In genomic region chr3:150090006-150090405, GRCh38 we compare ENCODE assay signal across 14 cellular contexts.
DNase-seq lines count a peak whose midpoint lies in the region; ATAC-seq, FAIRE-seq and TF ChIP-seq lines count a peak whose summit lies in the region.
"Had no signal": no experiment of that assay in that cellular context is flagged by ENCODE, and none has a peak within 500 bp of the region (broad histone marks: within the 10 kb centered on the region; RNA-seq: fewer than 3 reads in every experiment).

No MANE protein-coding gene starts in this region.

- RAD21 ChIA-PET in GM12878 (lab: Charles Lee; ENCODE audit: unreplicated experiment), result interaction anchor here (1.1 to 2.0 kb wide), 3 partner anchors 25 to 123 kb away, joined by 3 to 4 read pairs (median 4); no protein-coding TSS in a partner anchor

- H3K23ac ChIP-seq in IMR-90 (ENCODE audit: low read depth, low read length), result no peak overlapping the region

- H2BK5ac ChIP-seq in IMR-90 (ENCODE audit: low read depth, low read length, poor library complexity, severe bottlenecking), result no peak overlapping the region

- H3K4me1 ChIP-seq in IMR-90 (ENCODE audit: control insufficient read depth, insufficient read depth, low read length) (peaks cover 10% of the 10 kb centered on the region), GM12878 (ENCODE audit: control insufficient read depth, insufficient read depth, low read length) (no peaks in the 10 kb centered on the region), osteoblast (ENCODE audit: insufficient read depth, low read length) (peaks cover 30% of the 10 kb centered on the region)

- H3K36me3 ChIP-seq in IMR-90 (ENCODE audit: control insufficient read depth, insufficient read depth, low read length), result no peaks in the 10 kb centered on the region
- H3K36me3 ChIP-seq in GM12878 (ENCODE audit: control insufficient read depth in 2 of 2, insufficient read depth in 2 of 2, low read length in 1 of 2), result no peaks in the 10 kb centered on the region
- H3K36me3 ChIP-seq in osteoblast (ENCODE audit: insufficient read depth, low read length), result no peaks in the 10 kb centered on the region

- no peaks in the 10 kb centered on the region for H3K79me2 ChIP-seq in GM12878 (ENCODE audit: control insufficient read depth, insufficient read depth, low read length)
- H3K79me2 ChIP-seq in osteoblast (ENCODE audit: insufficient read depth, low read length), result no peaks in the 10 kb centered on the region

- H4K5ac ChIP-seq in IMR-90 (ENCODE audit: low read depth, low read length), result no peak overlapping the region

- ATAC-seq in IMR-90 (ENCODE audit: low read depth) (peak; percentile 53), GM12878 (peak; percentile 36; the same call in 2 of the 3 replicates), HG03280 (IDR thresholded peaks at IDR 0.05; ENCODE audit: unreplicated experiment) (no peak)
- ATAC-seq: T-helper 17 cell had no signal

- no peak overlapping the region for H2BK120ac ChIP-seq in IMR-90 (ENCODE audit: low read depth, low read length)

- peak; percentile 69 for DNase-seq in EL
- DNase-seq in IMR-90, result peak; percentile 55
- DNase-seq in GM12878 (ENCODE audit: low read depth, low spot score), result no peak
- no peak for DNase-seq in osteoblast (ENCODE audit: insufficient read length, low spot score, missing footprints)
- no peak for DNase-seq in SIG-M5 (lab: John Stamatoyannopoulos, UW)
- no peak for DNase-seq in NCI-H2107 treated with DMSO at 0.1 percent for 48 hours (lab: John Stamatoyannopoulos, UW; ENCODE audit: unreplicated experiment)
- DNase-seq: COR-L47, NCI-H1105, NCI-H2081 treated with DMSO at 0.1 percent for 48 hours, RPMI8226, T-helper 17 cell had no signal

- no peak overlapping the region for H2AK5ac ChIP-seq in IMR-90 (ENCODE audit: low read depth, low read length)

- H3K4me3 ChIP-seq in IMR-90 (ENCODE audit: insufficient read depth, low read depth, low read length), result no peak overlapping the region
- H3K4me3 ChIP-seq in GM12878, result no peak overlapping the region
- no peak overlapping the region for H3K4me3 ChIP-seq in osteoblast (ENCODE audit: insufficient read depth, low read length)

- peaks cover 3% of the 10 kb centered on the region; the same call in 1 of the 2 replicates for H3K9me1 ChIP-seq in IMR-90 (ENCODE audit: insufficient read depth, low read length)

- WGBS in IMR-90 (ENCODE audit: extremely low coverage in 2 of 2, insufficient read length in 1 of 2), 2 experiments, result 89% methylated on average over 3 of the region's 4 CpGs; no CpG with 5 or more reads in 1 of the 2 experiments
- WGBS in GM12878 (ENCODE audit: insufficient coverage, insufficient replicate concordance, low lambda C conversion rate, missing lambda C conversion rate), result 64% methylated on average over 4 of the region's 4 CpGs

- H2AFZ ChIP-seq in IMR-90 (replicated peaks; ENCODE audit: low read length, poor library complexity), result no peak overlapping the region
- H2AFZ ChIP-seq in GM12878 (ENCODE audit: control insufficient read depth, low read depth, low read length), result no peak overlapping the region
- H2AFZ ChIP-seq in osteoblast (ENCODE audit: low read length), result no peak overlapping the region

- no peak for TF ChIP-seq EP300 in GM12878 (IDR thresholded peaks at IDR 0.05; ENCODE audit: borderline replicate concordance in 1 of 2, control insufficient read depth in 1 of 2, low read depth in 2 of 2, low read length in 2 of 2)

- in situ Hi-C loops in IMR-90 (cut with MboI; ENCODE audit: low sequenced_read_pairs) (no loop called here), GM12878 (cut with MboI) (no loop called here)

- no peak for TF ChIP-seq POLR2A in IMR-90 (IDR thresholded peaks at IDR 0.05; ENCODE audit: low read depth, low read length)
- TF ChIP-seq POLR2A in GM12878 (IDR thresholded peaks at IDR 0.05; ENCODE audit: low read depth, low read length), result no peak

- no peak overlapping the region for H2BK15ac ChIP-seq in IMR-90 (ENCODE audit: low read depth, low read length)

- H3K27me3 ChIP-seq in IMR-90 (ENCODE audit: control insufficient read depth, insufficient read depth, low read length) (no peaks in the 10 kb centered on the region), GM12878 (replicated peaks in 1 of 2; ENCODE audit: control insufficient read depth in 2 of 2, insufficient read depth in 2 of 2, low read length in 1 of 2) (no peaks in the 10 kb centered on the region), osteoblast (ENCODE audit: insufficient read depth, low read length) (no peaks in the 10 kb centered on the region)

- dilution Hi-C loops in IMR-90 (cut with HindIII; ENCODE audit: low sequenced_read_pairs, unreplicated experiment), result no loop called here

- CTCF ChIA-PET in IMR-90 (lab: Yijun Ruan, JAX), result no interaction called here
- CTCF ChIA-PET in GM12878 (lab: Yijun Ruan, JAX), result interaction anchor here (1.0 kb wide), 1 partner anchor 282 kb away, joined by 3 read pairs; no protein-coding TSS in a partner anchor

- no peak for FAIRE-seq in GM12878 (lab: Jason Lieb, UNC)
- FAIRE-seq: GM12891, GM18507 had no signal

- no peak overlapping the region for H4K8ac ChIP-seq in IMR-90 (ENCODE audit: low read depth in 2 of 2, low read length in 2 of 2)

- H2AK9ac ChIP-seq in IMR-90 (replicated peaks; ENCODE audit: low read depth, low read length, poor library complexity), result no peak overlapping the region

- no peak overlapping the region for H4K91ac ChIP-seq in IMR-90 (ENCODE audit: insufficient read depth, low read depth, low read length)

- H3K27ac ChIP-seq in IMR-90 (ENCODE audit: insufficient read depth, low read length) (no peak overlapping the region), GM12878 (ENCODE audit: control insufficient read depth, insufficient read depth) (no peak overlapping the region), osteoblast (ENCODE audit: low read depth, low read length) (no peak overlapping the region)

- H3K4me2 ChIP-seq in IMR-90 (ENCODE audit: low read depth, low read length), result peak overlapping the region; percentile 27; the same call in 1 of the 2 replicates
- no peak overlapping the region for H3K4me2 ChIP-seq in GM12878 (ENCODE audit: control insufficient read depth, insufficient read depth)
- H3K4me2 ChIP-seq in osteoblast (ENCODE audit: insufficient read depth, low read length), result peak overlapping the region; percentile 47

- BruUV-seq in IMR-90 (replicated peaks; lab: Mats Ljungman, UMichigan) (no TSS peak), GM12878 (replicated peaks; lab: Mats Ljungman, UMichigan) (no TSS peak)

- SMC1A ChIA-PET in GM12878 (lab: Charles Lee; ENCODE audit: uncharacterized antibody, unreplicated experiment), result interaction anchor here (1.0 to 1.5 kb wide), 5 partner anchors 36 to 153 kb away, joined by 3 to 5 read pairs (median 3); no protein-coding TSS in a partner anchor

- intact Hi-C loops in IMR-90 (cut with micrococcal nuclease) (no loop called here), GM12878 (cut with micrococcal nuclease; ENCODE audit: unreplicated experiment) (no loop called here)

- H3K56ac ChIP-seq in IMR-90 (ENCODE audit: extremely low read depth, insufficient read depth, low read length), result no peak overlapping the region

- POLR2A ChIA-PET in IMR-90 (lab: Charles Lee; ENCODE audit: unreplicated experiment), result no interaction called here
- POLR2A ChIA-PET in GM12878 (lab: Charles Lee), result no interaction called here

- H4K20me1 ChIP-seq in IMR-90 (ENCODE audit: insufficient read depth, low read length) (no peaks in the 10 kb centered on the region), GM12878 (ENCODE audit: control insufficient read depth, insufficient read depth) (no peaks in the 10 kb centered on the region), osteoblast (ENCODE audit: insufficient read depth, low read length) (no peaks in the 10 kb centered on the region)

- no peaks in the 10 kb centered on the region for H3K9me3 ChIP-seq in IMR-90 (ENCODE audit: control insufficient read depth, insufficient read depth, low read length)
- no peaks in the 10 kb centered on the region; the same call in 2 of the 3 replicates for H3K9me3 ChIP-seq in GM12878 (replicated peaks; ENCODE audit: control insufficient read depth, insufficient read depth, low read length)
- no peaks in the 10 kb centered on the region for H3K9me3 ChIP-seq in osteoblast (ENCODE audit: low read depth, low read length)

- TF ChIP-seq CTCF in IMR-90 (conservative IDR thresholded peaks at IDR 0.05; ENCODE audit: low read depth, low read length), result no peak
- no peak for TF ChIP-seq CTCF in GM12878 (IDR thresholded peaks at IDR 0.05 in 2 of 3, conservative IDR thresholded peaks at IDR 0.05 in 1 of 3; ENCODE audit: control insufficient read depth in 2 of 3, extremely low read depth in 1 of 3, insufficient read depth in 1 of 3, low read depth in 3 of 3, low read length in 3 of 3)
- TF ChIP-seq CTCF in osteoblast (IDR thresholded peaks at IDR 0.05; ENCODE audit: extremely low read depth, low read depth, low read length), result no peak

- H3K4ac ChIP-seq in IMR-90 (ENCODE audit: low read depth, low read length), result no peak overlapping the region

- no peak for TF ChIP-seq RAD21 in IMR-90 (IDR thresholded peaks at IDR 0.05; ENCODE audit: low read length)
- no peak for TF ChIP-seq RAD21 in GM12878 (IDR thresholded peaks at IDR 0.05; ENCODE audit: insufficient read depth, low read depth, low read length)

- H3K14ac ChIP-seq in IMR-90 (replicated peaks; ENCODE audit: low read depth, low read length), result no peak overlapping the region

- H3K9ac ChIP-seq in IMR-90 (ENCODE audit: low read depth, low read length) (no peak overlapping the region), GM12878 (ENCODE audit: control insufficient read depth, insufficient read depth, low read length) (no peak overlapping the region)

- no peak overlapping the region for H3K18ac ChIP-seq in IMR-90 (ENCODE audit: low read depth, low read length)

- H2BK20ac ChIP-seq in IMR-90 (ENCODE audit: low read depth, low read length), result no peak overlapping the region

- no peaks in the 10 kb centered on the region for H3K79me1 ChIP-seq in IMR-90 (ENCODE audit: low read depth in 1 of 2, low read length in 2 of 2)

TF ChIP-seq in IMR-90, 13 proteins besides CTCF, POLR2A, EP300 and RAD21:
- TF ChIP-seq CEBPB (IDR thresholded peaks at IDR 0.05; ENCODE audit: low read depth, low read length), result peak; percentile 20; the same call in 1 of the 2 replicates
- no peak for TF ChIP-seq SMC3 (IDR thresholded peaks at IDR 0.05; ENCODE audit: low read depth, low read length)
- no peak for TF ChIP-seq BHLHE40 (IDR thresholded peaks at IDR 0.05; ENCODE audit: low read depth, low read length)
- no peak for TF ChIP-seq NFE2L2 (IDR thresholded peaks at IDR 0.05; ENCODE audit: low read depth, low read length)
- no peak for TF ChIP-seq MXI1 (IDR thresholded peaks at IDR 0.05; ENCODE audit: borderline replicate concordance, low read depth, low read length)
TF ChIP-seq in IMR-90: peak in this region for 1.

TF ChIP-seq in GM12878, 131 proteins besides CTCF, POLR2A, EP300 and RAD21 (continues in another document):
- TF ChIP-seq ZNF207 (IDR thresholded peaks at IDR 0.05; ENCODE audit: borderline replicate concordance) (no peak), NFXL1 (IDR thresholded peaks at IDR 0.05; ENCODE audit: borderline replicate concordance) (no peak), RB1 (IDR thresholded peaks at IDR 0.05; ENCODE audit: borderline replicate concordance) (no peak), SPI1 (IDR thresholded peaks at IDR 0.05; ENCODE audit: borderline replicate concordance, insufficient read depth, low read depth, low read length) (no peak), CBX5 (IDR thresholded peaks at IDR 0.05; ENCODE audit: low read depth) (no peak)

Comparison
In these comparisons a context has a peak if more than half of its experiments do, and no peak if none do; other contexts are left out.
1. DNase-seq: peak in EL (single experiment) and IMR-90 (single experiment); none in GM12878 (single experiment), osteoblast (single experiment), SIG-M5 (single experiment) and NCI-H2107 treated with DMSO at 0.1 percent for 48 hours (single experiment).